ENCODE assay signal across 1 cellular context in genomic region chr12:104682790-104683279, GRCh38.
TF ChIP-seq lines count a peak whose summit lies in the region.

No MANE protein-coding gene starts in this region.

TF ChIP-seq in HepG2, 621 proteins besides CTCF, POLR2A, EP300 and RAD21 (continued from another document):
- TF ChIP-seq ZXDC (CRISPR knock-in tag; IDR thresholded peaks at IDR 0.05) = no peak
- TF ChIP-seq ZNF136 (CRISPR knock-in tag; IDR thresholded peaks at IDR 0.05; ENCODE audit: low read depth) = no peak
- no peak for TF ChIP-seq ZNF407 (CRISPR knock-in tag; IDR thresholded peaks at IDR 0.05; ENCODE audit: not compliant biosample characterization)
- no peak for TF ChIP-seq ZNF790 (CRISPR knock-in tag; IDR thresholded peaks at IDR 0.05; ENCODE audit: borderline replicate concordance)
